In the genomic region with DNA sequence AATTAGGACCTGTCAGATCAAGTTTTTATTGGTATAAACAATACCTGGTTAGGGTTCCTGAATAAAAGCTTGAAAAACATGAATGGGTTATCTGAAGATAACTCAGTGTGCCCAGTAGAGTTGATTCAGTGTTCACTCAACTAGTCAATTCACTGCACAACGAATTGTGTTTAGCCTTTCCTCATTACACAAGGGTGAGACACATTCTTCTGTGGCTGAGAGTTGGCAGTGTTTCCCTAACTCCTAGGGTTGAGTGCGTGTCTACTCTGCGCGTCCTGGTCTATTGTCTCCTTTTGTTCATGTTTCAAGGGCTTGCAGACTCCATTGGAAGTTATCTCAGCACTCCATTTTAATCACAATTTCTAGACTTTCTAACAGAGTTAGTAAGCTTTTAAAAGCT, we compare ENCODE assay signal across 22 cellular contexts. TPM values are rescaled to one million over a fixed set of nuclear protein-coding genes. Genes with fewer than 3 reads are reported as not detected.
DNase-seq lines count a peak whose midpoint lies in the region; TF ChIP-seq lines count a peak whose summit lies in the region.
"Had no signal": no experiment of that assay in that cellular context is flagged by ENCODE, and none has a peak within 500 bp of the region (broad histone marks: within the 10 kb centered on the region; RNA-seq: fewer than 3 reads in every experiment).

No MANE protein-coding gene starts in this region.

- no peaks in the 10 kb centered on the region for H3K36me3 ChIP-seq in MM.1S (replicated peaks; ENCODE audit: insufficient read depth, low read length)
- H3K36me3 ChIP-seq: left ventricle myocardium inferior, Peyer's patch, upper lobe of left lung had no signal

- H4K20me1 ChIP-seq in MM.1S (ENCODE audit: insufficient read depth, low read length), result no peaks in the 10 kb centered on the region

- H3K27ac ChIP-seq in MM.1S (ENCODE audit: low read length), result no peak overlapping the region
- H3K27ac ChIP-seq: left ventricle myocardium inferior, Peyer's patch, upper lobe of left lung had no signal

- DNase-seq in A172 (ENCODE audit: low spot score) (peak; percentile 18), HFFc6 (peak; percentile 78), astrocyte of the hippocampus (ENCODE audit: low read depth, low spot score) (peak; percentile 92), iris pigment epithelial cell (ENCODE audit: low read depth) (peak; percentile 82), anterior cingulate cortex (lab: John Stamatoyannopoulos, UW) (no peak), NCI-H748 treated with DMSO at 0.1 percent for 48 hours (lab: John Stamatoyannopoulos, UW) (no peak), MM.1S (no peak)
- no peak for DNase-seq in activated naive CD4-positive, alpha-beta T cell treated with anti-CD3 and anti-CD28 coated beads, Interleukin-2, amount 50 U/mL, for 16 hours
- DNase-seq: activated B cell treated with CpG ODN at 0.5 μM for 24 hours; activated CD8-positive, alpha-beta memory T cell treated with anti-CD3 and anti-CD28 coated beads, Interleukin-2, amount 10 ng/mL, durations not matched to agents 7 days and 5 days; activated naive CD4-positive, alpha-beta T cell treated with Interleukin-2 at 50 U/mL for 16 hours; Caco-2; central memory CD4-positive, alpha-beta T cell; endodermal cell; left ventricle myocardium inferior; natural killer cell; NCI-H1417; NCI-H524 treated with DMSO at 0.1 percent for 48 hours; Peyer's patch; right cardiac atrium; stimulated activated CD4-positive, alpha-beta T cell treated with anti-CD3 and anti-CD28 coated beads, Interleukin-4, amount 100 ng/mL, for 24 hours; upper lobe of left lung had no signal

- no peaks in the 10 kb centered on the region for H3K4me1 ChIP-seq in MM.1S (ENCODE audit: low read length)
- H3K4me1 ChIP-seq: Caco-2, Peyer's patch, upper lobe of left lung had no signal

- no peaks in the 10 kb centered on the region for H3K36me3 Mint-ChIP-seq in HFFc6 (ENCODE audit: low read depth)
- H3K36me3 Mint-ChIP-seq: activated CD8-positive, alpha-beta memory T cell treated with anti-CD3 and anti-CD28 coated beads, Interleukin-2, amount 10 ng/mL, durations not matched to agents 7 days and 5 days; natural killer cell had no signal

- no peak overlapping the region for H3K4me3 ChIP-seq in MM.1S (ENCODE audit: low read length)
- H3K4me3 ChIP-seq: left ventricle myocardium inferior, Peyer's patch, upper lobe of left lung had no signal

- no peaks in the 10 kb centered on the region for H3F3A ChIP-seq in MM.1S (ENCODE audit: insufficient read depth, low read length)

- no peaks in the 10 kb centered on the region for H3K9me3 Mint-ChIP-seq in HFFc6
- H3K9me3 Mint-ChIP-seq: activated B cell treated with CpG ODN at 0.5 μM for 24 hours had no signal

- H2AFZ ChIP-seq in MM.1S (ENCODE audit: low read length), result no peak overlapping the region

- no peaks in the 10 kb centered on the region for H3K79me2 ChIP-seq in MM.1S (ENCODE audit: low read length)

- no peak for TF ChIP-seq CTCF in HFFc6 (IDR thresholded peaks at IDR 0.05)
- TF ChIP-seq CTCF in MM.1S (IDR thresholded peaks at IDR 0.05; ENCODE audit: low read length), result no peak

- no peaks in the 10 kb centered on the region for H3K27me3 Mint-ChIP-seq in HFFc6 (ENCODE audit: insufficient read depth)
- H3K27me3 Mint-ChIP-seq: activated B cell treated with CpG ODN at 0.5 μM for 24 hours had no signal

- H3K9me3 ChIP-seq in MM.1S (replicated peaks; ENCODE audit: insufficient read depth, low read length), result no peaks in the 10 kb centered on the region
- H3K9me3 ChIP-seq: Caco-2, left ventricle myocardium inferior, Peyer's patch, upper lobe of left lung had no signal

- no peak overlapping the region for H3K9ac ChIP-seq in MM.1S (ENCODE audit: low read length)

- no peaks in the 10 kb centered on the region for H3K9me2 ChIP-seq in MM.1S (replicated peaks; ENCODE audit: insufficient read depth, low read length)

- H3K27me3 ChIP-seq in MM.1S (replicated peaks; ENCODE audit: insufficient read depth, low read length), result no peaks in the 10 kb centered on the region
- H3K27me3 ChIP-seq: Peyer's patch, upper lobe of left lung had no signal

- H3K4me3 Mint-ChIP-seq in HFFc6, result 0 out of 2 replicates have a peak overlapping the region, but pooled peaks have one; percentile 2
- H3K4me3 Mint-ChIP-seq: activated B cell treated with CpG ODN at 0.5 μM for 24 hours; activated CD8-positive, alpha-beta memory T cell treated with anti-CD3 and anti-CD28 coated beads, Interleukin-2, amount 10 ng/mL, durations not matched to agents 7 days and 5 days; endodermal cell; natural killer cell had no signal

- peak overlapping the region; percentile 94 for H3K27ac Mint-ChIP-seq in HFFc6
- H3K27ac Mint-ChIP-seq: activated B cell treated with CpG ODN at 0.5 μM for 24 hours; activated CD8-positive, alpha-beta memory T cell treated with anti-CD3 and anti-CD28 coated beads, Interleukin-2, amount 10 ng/mL, durations not matched to agents 7 days and 5 days; endodermal cell; natural killer cell had no signal

- peaks cover 48% of the 10 kb centered on the region for H3K4me1 Mint-ChIP-seq in HFFc6 (ENCODE audit: low read depth)
- H3K4me1 Mint-ChIP-seq: activated B cell treated with CpG ODN at 0.5 μM for 24 hours; activated CD8-positive, alpha-beta memory T cell treated with anti-CD3 and anti-CD28 coated beads, Interleukin-2, amount 10 ng/mL, durations not matched to agents 7 days and 5 days; endodermal cell; natural killer cell had no signal

- H3K4me2 ChIP-seq in MM.1S (ENCODE audit: low read depth, low read length), result no peak overlapping the region

RNA-seq across cellular contexts. Expression of a gene that starts 32.8 kb away (rescaled TPM):
- total RNA-seq in A172 (2014; rRNA removed; shearing (Covaris generic)), result not detected in 2 replicates
- under 1 TPM; 0.18 to 0.99 (median 0.44) TPM for total RNA-seq in HFFc6 (2021; fragmentation: NEBNext Ultra II Directional; extraction: Animal tissue kit (Norgen Biotek cat#: 25700))
- total RNA-seq: activated B cell treated with CpG ODN at 0.5 μM for 24 hours; activated CD8-positive, alpha-beta memory T cell treated with anti-CD3 and anti-CD28 coated beads, Interleukin-2, amount 10 ng/mL, durations not matched to agents 7 days and 5 days had no signal

Comparison
In these comparisons a context has a peak if more than half of its experiments do, and no peak if none do; other contexts are left out.
1. DNase-seq: peak in A172 (single experiment), HFFc6 (single experiment), astrocyte of the hippocampus (single experiment) and iris pigment epithelial cell (single experiment); none in anterior cingulate cortex (0 of 58), NCI-H748 treated with DMSO at 0.1 percent for 48 hours (single experiment), MM.1S (single experiment) and activated naive CD4-positive, alpha-beta T cell treated with anti-CD3 and anti-CD28 coated beads, Interleukin-2, amount 50 U/mL, for 16 hours (single experiment).